24 cellular contexts compared by ENCODE assay signal in genomic region chr3:151480492-151480891, GRCh38. TPM values are rescaled to one million over a fixed set of nuclear protein-coding genes. Genes with fewer than 3 reads are reported as not detected.
"Had no signal": no experiment of that assay in that cellular context is flagged by ENCODE, and none has a peak within 500 bp of the region (broad histone marks: within the 10 kb centered on the region; RNA-seq: fewer than 3 reads in every experiment).

No MANE protein-coding gene starts in this region.

- FAIRE-seq: colon, endothelial cell of umbilical vein, frontal cortex had no signal

- H3K4me3 Mint-ChIP-seq: immature natural killer cell, mesothelial cell of epicardium, naive B cell had no signal

- H3K4me1 ChIP-seq: foreskin keratinocyte, left lung, lower lobe of right lung had no signal

- H3K27ac Mint-ChIP-seq: immature natural killer cell, mesothelial cell of epicardium, naive B cell had no signal

- H3K27ac ChIP-seq: coronary artery, dorsolateral prefrontal cortex, esophagus muscularis mucosa, foreskin keratinocyte, gastroesophageal sphincter, heart right ventricle, left lung, lower lobe of right lung had no signal

- H3K36me3 ChIP-seq: esophagus muscularis mucosa, gastroesophageal sphincter, heart right ventricle, left lung, lower lobe of right lung had no signal

- ATAC-seq: foreskin keratinocyte, gastroesophageal sphincter, heart right ventricle, left cardiac atrium, left lung, left ventricle myocardium superior, lower lobe of right lung, mucosa of descending colon had no signal

- DNase-seq: dermis blood vessel endothelial cell; dorsolateral prefrontal cortex; effector CD4-positive, alpha-beta T cell; effector memory CD4-positive, alpha-beta T cell; foreskin keratinocyte; heart right ventricle; hypothalamus; immature natural killer cell; islet precursor cell; left cardiac atrium; left ventricle myocardium superior; lower lobe of right lung; mesenchymal stem cell; mucosa of descending colon; naive B cell had no signal

- H3K4me3 ChIP-seq: coronary artery, dorsolateral prefrontal cortex, esophagus muscularis mucosa, gastroesophageal sphincter, heart right ventricle, left lung, lower lobe of right lung, mucosa of descending colon had no signal

- H3K4me1 Mint-ChIP-seq: immature natural killer cell, naive B cell had no signal

- H3K27me3 ChIP-seq: dorsolateral prefrontal cortex, esophagus muscularis mucosa, gastroesophageal sphincter, left lung had no signal

RNA-seq across cellular contexts. Expression of gene IGSF10, which starts 19.6 kb away (rescaled TPM):
- total RNA-seq: endothelial cell of umbilical vein, foreskin keratinocyte, lung microvascular endothelial cell had no signal
- polyA plus RNA-seq: foreskin keratinocyte, immature natural killer cell had no signal
